Comparison of ENCODE assay signal across 1 cellular context in genomic region chr18:45825258-45825744, GRCh38.
TF ChIP-seq lines count a peak whose summit lies in the region.

Gene SIGLEC15, plus strand, starts transcription at chr18:45825675. Its CDS starts 54 bp downstream, at chr18:45825729.

TF ChIP-seq in IMR-90, 13 proteins besides CTCF, POLR2A, EP300 and RAD21 (continued from another document):
- no peak for TF ChIP-seq CEBPB (IDR thresholded peaks at IDR 0.05; ENCODE audit: low read depth, low read length)
- no peak for TF ChIP-seq CHD1 (IDR thresholded peaks at IDR 0.05; ENCODE audit: low read depth, low read length)
